Comparison of ENCODE assay signal across 8 cellular contexts in genomic region chr3:119033393-119034255, GRCh38. TPM values are rescaled to one million over a fixed set of nuclear protein-coding genes. Genes with fewer than 3 reads are reported as not detected.
DNase-seq lines count a peak whose midpoint lies in the region; ATAC-seq and TF ChIP-seq lines count a peak whose summit lies in the region.

No MANE protein-coding gene starts in this region.

- H3K4me1 ChIP-seq in CD4-positive, CD25-positive, alpha-beta regulatory T cell (ENCODE audit: control insufficient read depth, insufficient read depth, low read length, poor library complexity, severe bottlenecking), result peaks cover 10% of the 10 kb centered on the region
- H3K4me1 ChIP-seq in OCI-LY1 (ENCODE audit: insufficient read depth, low read length, severe bottlenecking) (peaks cover 14% of the 10 kb centered on the region), endocrine pancreas (ENCODE audit: control insufficient read depth, insufficient read depth, low read length) (peaks cover 5% of the 10 kb centered on the region), neuron (ENCODE audit: insufficient read depth, low read length) (no peaks in the 10 kb centered on the region)

- no peaks in the 10 kb centered on the region for H3K36me3 Mint-ChIP-seq in CD4-positive, CD25-positive, alpha-beta regulatory T cell

- no peak overlapping the region for H3K27ac ChIP-seq in CD4-positive, CD25-positive, alpha-beta regulatory T cell (ENCODE audit: insufficient read depth, low read length, poor library complexity, severe bottlenecking)
- H3K27ac ChIP-seq in OCI-LY1 (ENCODE audit: low read depth, low read length, poor library complexity, severe bottlenecking), result no peak overlapping the region

- H2AFZ ChIP-seq in OCI-LY1 (ENCODE audit: low read length) (no peak overlapping the region), neuron (ENCODE audit: low read depth, low read length) (peak overlapping the region; percentile 92)

- H3K27ac Mint-ChIP-seq in CD4-positive, CD25-positive, alpha-beta regulatory T cell, result no peak overlapping the region

- peaks cover 0 to 3% (median 0%) of the 10 kb centered on the region in 7 donors for H3K9me3 Mint-ChIP-seq in CD4-positive, CD25-positive, alpha-beta regulatory T cell

- peaks cover 0 to 11% (median 9%) of the 10 kb centered on the region in 4 donors for H3K4me1 Mint-ChIP-seq in CD4-positive, CD25-positive, alpha-beta regulatory T cell

- H3K4me3 ChIP-seq in CD4-positive, CD25-positive, alpha-beta regulatory T cell (ENCODE audit: low read depth, low read length), result no peak overlapping the region
- H3K4me3 ChIP-seq in OCI-LY1 (ENCODE audit: low read depth, low read length, poor library complexity, severe bottlenecking) (peak overlapping the region; percentile 58), endocrine pancreas (ENCODE audit: control insufficient read depth, insufficient read depth, low read length) (peak overlapping the region; percentile 92), neuron (ENCODE audit: low read length) (peak overlapping the region; percentile 56), foreskin fibroblast (ENCODE audit: low read depth in 1 of 2, low read length in 2 of 2) (peak overlapping the region in 1 of 2 donors; percentile 47)

- no peak overlapping the region; the same call in 1 of the 2 replicates for H3K9ac ChIP-seq in OCI-LY1 (ENCODE audit: low read length)
- H3K9ac ChIP-seq in endocrine pancreas (ENCODE audit: control insufficient read depth, insufficient read depth, low read length), result no peak overlapping the region

- peaks cover 28% of the 10 kb centered on the region for H3K27me3 ChIP-seq in CD4-positive, CD25-positive, alpha-beta regulatory T cell (ENCODE audit: control insufficient read depth, insufficient read depth, low read length)
- no peaks in the 10 kb centered on the region for H3K27me3 ChIP-seq in OCI-LY1 (ENCODE audit: insufficient read depth, low read length)
- no peaks in the 10 kb centered on the region for H3K27me3 ChIP-seq in endocrine pancreas (ENCODE audit: control insufficient read depth, insufficient read depth, low read length)
- peaks cover 21% of the 10 kb centered on the region for H3K27me3 ChIP-seq in neuron (ENCODE audit: insufficient read depth, low read length)

- H3K36me3 ChIP-seq in CD4-positive, CD25-positive, alpha-beta regulatory T cell (ENCODE audit: control insufficient read depth, insufficient read depth, low read length), result no peaks in the 10 kb centered on the region
- H3K36me3 ChIP-seq in OCI-LY1 (ENCODE audit: insufficient read depth, low read length) (no peaks in the 10 kb centered on the region), endocrine pancreas (ENCODE audit: control insufficient read depth, insufficient read depth, low read length) (no peaks in the 10 kb centered on the region), neuron (ENCODE audit: insufficient read depth, low read length) (no peaks in the 10 kb centered on the region)

- TF ChIP-seq CTCF in OCI-LY1 (IDR thresholded peaks at IDR 0.05; ENCODE audit: low read length) (no peak), foreskin fibroblast (IDR thresholded peaks at IDR 0.05; ENCODE audit: low read depth, low read length) (no peak)

- DNase-seq in CD4-positive, CD25-positive, alpha-beta regulatory T cell, result no peak
- DNase-seq in mesenteric fat pad (ENCODE audit: low spot score) (no peak), foreskin fibroblast (no peak)

- ATAC-seq in CD4-positive, CD25-positive, alpha-beta regulatory T cell (ENCODE audit: low read depth in 2 of 2), result no peak
- ATAC-seq in GM18861 (IDR thresholded peaks at IDR 0.05; ENCODE audit: unreplicated experiment) (no peak), GM21529 (IDR thresholded peaks at IDR 0.05; ENCODE audit: unreplicated experiment) (no peak)

- peak overlapping the region; percentile 76 for H3K4me2 ChIP-seq in OCI-LY1 (ENCODE audit: low read length)

- peak overlapping the region; percentile 62 to 93 (median 86) for H3K4me3 Mint-ChIP-seq in CD4-positive, CD25-positive, alpha-beta regulatory T cell

- peaks cover 62% of the 10 kb centered on the region for H3K27me3 Mint-ChIP-seq in CD4-positive, CD25-positive, alpha-beta regulatory T cell

- no peaks in the 10 kb centered on the region for H4K20me1 ChIP-seq in OCI-LY1 (ENCODE audit: insufficient read depth, low read length)

- no peaks in the 10 kb centered on the region for H3K79me2 ChIP-seq in OCI-LY1 (ENCODE audit: insufficient read depth, low read length)

- H3F3A ChIP-seq in OCI-LY1 (ENCODE audit: insufficient read depth, low read length), result no peaks in the 10 kb centered on the region

- H3K9me2 ChIP-seq in OCI-LY1 (ENCODE audit: low read depth, low read length), result no peaks in the 10 kb centered on the region

- H3K9me3 ChIP-seq in CD4-positive, CD25-positive, alpha-beta regulatory T cell (ENCODE audit: control insufficient read depth in 2 of 2, low read length in 2 of 2), result no peaks in the 10 kb centered on the region
- H3K9me3 ChIP-seq in OCI-LY1 (ENCODE audit: low read length) (no peaks in the 10 kb centered on the region), endocrine pancreas (ENCODE audit: control insufficient read depth, low read length) (no peaks in the 10 kb centered on the region), neuron (ENCODE audit: low read length) (no peaks in the 10 kb centered on the region)

RNA-seq across cellular contexts. Expression of gene IGSF11, which starts 1.0 kb away (rescaled TPM):
- total RNA-seq in CD4-positive, CD25-positive, alpha-beta regulatory T cell, result not detected
- not detected for polyA plus RNA-seq in CD4-positive, CD25-positive, alpha-beta regulatory T cell
- total RNA-seq in mesenteric fat pad, result not detected
